ENCODE assay signal across 14 cellular contexts in the genomic region with DNA sequence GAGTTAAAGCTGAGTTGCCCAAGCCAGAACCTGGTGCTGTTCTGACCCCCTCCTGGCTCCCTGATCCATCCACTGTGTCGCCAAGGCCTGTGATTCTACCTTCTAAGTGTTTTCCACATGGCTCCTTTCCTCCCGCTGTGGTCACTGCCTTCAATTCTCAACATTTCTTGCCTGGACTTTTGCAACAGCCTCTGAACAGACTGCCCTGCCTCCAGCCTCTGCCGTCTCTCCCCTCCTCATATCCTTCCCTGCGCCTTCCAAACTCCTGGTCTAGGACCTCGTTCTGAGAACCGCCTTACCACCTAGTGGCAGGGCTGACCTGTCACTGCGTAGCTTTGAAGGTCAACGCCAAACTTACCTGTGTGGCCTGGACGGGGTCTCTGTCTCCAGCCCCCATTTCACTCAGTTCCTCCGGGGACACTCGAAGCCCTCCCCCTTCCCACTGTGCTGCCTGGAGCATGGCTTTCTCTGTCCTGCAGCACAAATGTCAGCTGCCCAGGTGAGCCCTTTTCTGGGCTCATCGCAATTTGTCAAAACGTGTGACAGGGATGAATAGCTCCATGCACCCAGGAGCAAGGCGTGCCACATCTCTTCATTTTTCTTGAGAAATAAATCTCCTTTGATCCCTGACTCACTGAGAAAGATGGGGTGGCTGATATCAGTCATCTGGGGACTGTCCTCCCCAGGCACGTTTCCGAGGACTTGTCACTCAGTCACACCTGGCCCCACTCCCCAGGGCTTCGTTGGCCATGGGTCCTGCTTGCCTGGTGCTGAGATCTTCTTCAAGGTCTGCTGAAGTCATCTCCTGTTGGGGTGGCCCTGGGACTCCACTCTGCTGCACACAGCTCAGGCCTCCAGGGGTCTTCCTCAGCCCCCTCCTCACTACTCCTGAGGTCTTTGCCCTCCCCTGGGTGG. TPM values are rescaled to one million over a fixed set of nuclear protein-coding genes. Genes with fewer than 3 reads are reported as not detected.
DNase-seq lines count a peak whose midpoint lies in the region; ATAC-seq and TF ChIP-seq lines count a peak whose summit lies in the region.
"Had no signal": no experiment of that assay in that cellular context is flagged by ENCODE, and none has a peak within 500 bp of the region (broad histone marks: within the 10 kb centered on the region; RNA-seq: fewer than 3 reads in every experiment).

No MANE protein-coding gene starts in this region.

- TF ChIP-seq POLR2A in stomach (IDR thresholded peaks at IDR 0.05), result no peak

- peak overlapping the region in 4 of 5 donors; percentile 14 to 74 (median 62) for H3K27ac ChIP-seq in stomach

- peaks cover 79% of the 10 kb centered on the region for H3K4me1 Mint-ChIP-seq in activated CD4-positive, alpha-beta T cell treated with anti-CD3 and anti-CD28 coated beads for 36 hours
- peaks cover 62% of the 10 kb centered on the region for H3K4me1 Mint-ChIP-seq in activated T-helper 17 cell treated with anti-CD3 and anti-CD28 coated beads, Interleukin-2, amount 50 U/mL, for 72 hours
- H3K4me1 Mint-ChIP-seq in neural crest cell, result peaks cover 34% of the 10 kb centered on the region

- no peak overlapping the region for H3K4me3 ChIP-seq in stomach
- H3K4me3 ChIP-seq: GM12878, HAP-1 had no signal

- no peaks in the 10 kb centered on the region for H3K9me3 ChIP-seq in stomach
- H3K9me3 ChIP-seq: HAP-1 had no signal

- TF ChIP-seq EP300 in stomach (IDR thresholded peaks at IDR 0.05), result no peak

- peak overlapping the region; percentile 63 for H3K4me3 Mint-ChIP-seq in activated CD4-positive, alpha-beta T cell treated with anti-CD3 and anti-CD28 coated beads for 36 hours
- peak overlapping the region; percentile 88 for H3K4me3 Mint-ChIP-seq in activated T-helper 17 cell treated with anti-CD3 and anti-CD28 coated beads, Interleukin-2, amount 50 U/mL, for 72 hours
- no peak overlapping the region for H3K4me3 Mint-ChIP-seq in neural crest cell
- H3K4me3 Mint-ChIP-seq: natural killer cell had no signal

- no peaks in the 10 kb centered on the region for H3K36me3 ChIP-seq in stomach
- H3K36me3 ChIP-seq: HAP-1 had no signal

- peak; percentile 86 for DNase-seq in activated CD4-positive, alpha-beta T cell treated with anti-CD3 and anti-CD28 coated beads for 36 hours
- DNase-seq in activated CD4-positive, alpha-beta T cell treated with anti-CD3 and anti-CD28 coated beads for 1 hour, result no peak
- DNase-seq in neural crest cell (ENCODE audit: low read depth, low spot score), result no peak
- DNase-seq in stomach, result no peak
- DNase-seq in KG1 (lab: John Stamatoyannopoulos, UW), result no peak
- DNase-seq: DMS53, IMR-90, natural killer cell, NCI-H1930 had no signal

- 87 to 91% (median 89%) methylated on average over 17 of the region's 17 CpGs for WGBS in stomach, 5 donors

- peak overlapping the region; percentile 85 for H3K27ac Mint-ChIP-seq in activated CD4-positive, alpha-beta T cell treated with anti-CD3 and anti-CD28 coated beads for 36 hours
- H3K27ac Mint-ChIP-seq in activated T-helper 17 cell treated with anti-CD3 and anti-CD28 coated beads, Interleukin-2, amount 50 U/mL, for 72 hours, result peak overlapping the region; percentile 95
- H3K27ac Mint-ChIP-seq in neural crest cell (ENCODE audit: unreplicated experiment), result peak overlapping the region; percentile 62
- H3K27ac Mint-ChIP-seq: natural killer cell had no signal

- H3K27me3 Mint-ChIP-seq in activated CD4-positive, alpha-beta T cell treated with anti-CD3 and anti-CD28 coated beads for 36 hours, result no peaks in the 10 kb centered on the region
- H3K27me3 Mint-ChIP-seq in activated T-helper 17 cell treated with anti-CD3 and anti-CD28 coated beads, Interleukin-2, amount 50 U/mL, for 72 hours, result no peaks in the 10 kb centered on the region
- no peaks in the 10 kb centered on the region for H3K27me3 Mint-ChIP-seq in neural crest cell (ENCODE audit: low read depth)

- peak; percentile 68 for ATAC-seq in activated CD4-positive, alpha-beta T cell treated with anti-CD3 and anti-CD28 coated beads for 36 hours
- ATAC-seq in activated T-helper 17 cell treated with anti-CD3 and anti-CD28 coated beads, Interleukin-2, amount 50 U/mL, for 72 hours (replicated peaks), result peak; percentile 68
- ATAC-seq in GM18907 (IDR thresholded peaks at IDR 0.05; ENCODE audit: unreplicated experiment) (no peak), HG03095 (IDR thresholded peaks at IDR 0.05; ENCODE audit: unreplicated experiment) (no peak)
- ATAC-seq: GM12878, natural killer cell had no signal

- H3K4me1 ChIP-seq in stomach, result peaks cover 20 to 90% (median 56%) of the 10 kb centered on the region in 4 donors
- H3K4me1 ChIP-seq: HAP-1 had no signal

- intact Hi-C loops in activated CD4-positive, alpha-beta T cell treated with anti-CD3 and anti-CD28 coated beads for 36 hours (cut with DNase I, micrococcal nuclease), result loop anchor here (1.0 to 10.0 kb wide), 9 partner anchors 46 to 420 kb away; partner anchors contain the start of gene LDLRAD4 (in 1 of the 2)
- intact Hi-C loops in stomach (cut with DNase I; ENCODE audit: low total_unique reads), result loop anchor here (5.0 kb wide), 1 partner anchor 212 kb away; no protein-coding TSS in a partner anchor

- no peaks in the 10 kb centered on the region for H3K36me3 Mint-ChIP-seq in activated CD4-positive, alpha-beta T cell treated with anti-CD3 and anti-CD28 coated beads for 36 hours (ENCODE audit: low read depth)
- no peaks in the 10 kb centered on the region for H3K36me3 Mint-ChIP-seq in activated T-helper 17 cell treated with anti-CD3 and anti-CD28 coated beads, Interleukin-2, amount 50 U/mL, for 72 hours (ENCODE audit: low read depth)
- no peaks in the 10 kb centered on the region for H3K36me3 Mint-ChIP-seq in neural crest cell (ENCODE audit: low read depth)
- H3K36me3 Mint-ChIP-seq: natural killer cell had no signal

- H3K9me3 Mint-ChIP-seq in activated CD4-positive, alpha-beta T cell treated with anti-CD3 and anti-CD28 coated beads for 36 hours (ENCODE audit: low read depth), result no peaks in the 10 kb centered on the region
- H3K9me3 Mint-ChIP-seq in activated T-helper 17 cell treated with anti-CD3 and anti-CD28 coated beads, Interleukin-2, amount 50 U/mL, for 72 hours, result no peaks in the 10 kb centered on the region
- no peaks in the 10 kb centered on the region for H3K9me3 Mint-ChIP-seq in neural crest cell
- H3K9me3 Mint-ChIP-seq: natural killer cell had no signal

- no peaks in the 10 kb centered on the region for H3K27me3 ChIP-seq in stomach

- POLR2A ChIA-PET in activated CD4-positive, alpha-beta T cell treated with anti-CD3 and anti-CD28 coated beads for 36 hours (lab: Charles Lee), result interaction anchor here (0.9 to 2.9 kb wide), 5 partner anchors 14 to 298 kb away, joined by 3 to 19 read pairs (median 4); partner anchors contain the start of gene CEP192

- CTCF ChIA-PET in activated CD4-positive, alpha-beta T cell treated with anti-CD3 and anti-CD28 coated beads for 36 hours (lab: Charles Lee), result interaction anchor here (0.6 to 3.3 kb wide), 10 partner anchors 10 to 112 kb away, joined by 3 to 14 read pairs (median 4); no protein-coding TSS in a partner anchor

- no peak for TF ChIP-seq CTCF in neural crest cell (conservative IDR thresholded peaks at IDR 0.05)
- TF ChIP-seq CTCF in stomach (IDR thresholded peaks at IDR 0.05), result no peak

RNA-seq across cellular contexts. Expression of gene LDLRAD4, which starts 46.7 kb away (rescaled TPM):
- 10 to 100 TPM; 29.3 to 32.2 TPM for total RNA-seq in activated CD4-positive, alpha-beta T cell treated with anti-CD3 and anti-CD28 coated beads for 36 hours
- 10 to 100 TPM; 52.0 to 54.8 TPM for total RNA-seq in activated T-helper 17 cell treated with anti-CD3 and anti-CD28 coated beads, Interleukin-2, amount 50 U/mL, for 72 hours
- 1.4 and 1.7 TPM in 2 replicates for total RNA-seq in neural crest cell
- 10 to 100 TPM in 3 of 5 donors, 1 to 10 TPM in 2; 8.7 to 47.9 (median 10.3) TPM for total RNA-seq in stomach
- polyA plus RNA-seq in stomach, result 1 to 10 TPM; 2.0 to 9.3 (median 4.6) TPM
- total RNA-seq: IMR-90 had no signal
- polyA plus RNA-seq: IMR-90 had no signal

Comparison
In these comparisons a context has a peak if more than half of its experiments do, and no peak if none do; other contexts are left out.
1. ATAC-seq: peak in activated CD4-positive, alpha-beta T cell treated with anti-CD3 and anti-CD28 coated beads for 36 hours (single experiment) and activated T-helper 17 cell treated with anti-CD3 and anti-CD28 coated beads, Interleukin-2, amount 50 U/mL, for 72 hours (single experiment); none in GM18907 (single experiment) and HG03095 (single experiment).
2. Peak in every context shown above with its lines, with median percentiles within 50 percentile points of each other: H3K27ac Mint-ChIP-seq.